ENCODE assay signal across 31 cellular contexts in the genomic region with DNA sequence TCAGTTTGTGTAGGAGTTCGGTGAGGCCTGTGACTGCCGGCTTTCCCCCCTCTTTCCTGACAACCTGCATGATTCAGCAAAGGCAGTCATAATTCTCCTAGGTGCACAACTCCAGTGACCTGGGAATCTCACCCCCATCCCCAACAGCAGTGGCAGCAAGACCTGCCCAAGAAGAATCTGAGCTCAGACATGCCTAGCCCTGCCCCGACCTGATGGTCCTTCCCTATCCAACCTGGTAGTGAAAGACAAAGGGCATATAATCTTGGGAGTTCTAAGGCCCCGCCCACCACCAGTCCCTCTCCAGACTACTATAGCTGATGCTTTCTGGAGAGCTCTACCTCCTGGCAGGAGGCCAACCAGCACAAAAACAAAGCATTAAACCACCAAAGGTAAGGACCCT. TPM values are rescaled to one million over a fixed set of nuclear protein-coding genes. Genes with fewer than 3 reads are reported as not detected.
"Had no signal": no experiment of that assay in that cellular context is flagged by ENCODE, and none has a peak within 500 bp of the region (broad histone marks: within the 10 kb centered on the region; RNA-seq: fewer than 3 reads in every experiment).

No MANE protein-coding gene starts in this region.

- H3K4me1 Mint-ChIP-seq: brain; naive B cell; stimulated activated naive B cell treated with anti-CD40 and anti-IgM and Interleukin-4, amounts not matched to agents 10 μg/mL and 1 μg/mL and 100 μg/mL, for 72 hours had no signal

- H3K4me3 Mint-ChIP-seq: activated naive CD4-positive, alpha-beta T cell treated with anti-CD3 and anti-CD28 coated beads for 36 hours; activated T-cell treated with anti-CD3 and anti-CD28 coated beads, Interleukin-2, amount 50 U/mL, for 24 hours; brain; effector memory CD8-positive, alpha-beta T cell; naive B cell; neural crest cell; stimulated activated naive B cell treated with anti-CD40 and anti-IgM and Interleukin-4, amounts not matched to agents 10 μg/mL and 1 μg/mL and 100 μg/mL, for 72 hours had no signal

- H3K27ac Mint-ChIP-seq: activated naive CD4-positive, alpha-beta T cell treated with anti-CD3 and anti-CD28 coated beads for 36 hours; activated T-cell treated with anti-CD3 and anti-CD28 coated beads, Interleukin-2, amount 50 U/mL, for 24 hours; brain; naive B cell had no signal

- DNase-seq: activated CD4-positive, alpha-beta T cell treated with anti-CD3 and anti-CD28 coated beads, Interleukin-2, amount 50 U/mL, for 1 hour; activated CD4-positive, CD25-positive, alpha-beta regulatory T cell treated with anti-CD3 and anti-CD28 coated beads, Interleukin-2, amount 50 U/mL, for 72 hours; activated CD8-positive, alpha-beta memory T cell treated with anti-CD3 and anti-CD28 coated beads for 24 hours; activated CD8-positive, alpha-beta memory T cell treated with anti-CD3 and anti-CD28 coated beads, Interleukin-2, amount 50 U/mL, for 4 hours; activated naive CD4-positive, alpha-beta T cell treated with anti-CD3 and anti-CD28 coated beads for 36 hours; activated T-cell treated with anti-CD3 and anti-CD28 coated beads, Interleukin-2, amount 50 U/mL, for 24 hours; anterior cingulate cortex; caudate nucleus; colonic mucosa; dorsolateral prefrontal cortex; effector memory CD8-positive, alpha-beta T cell; gastrocnemius medialis; hippocampal formation; left colon; lower lobe of right lung; naive B cell; small intestine; stimulated activated CD4-positive, alpha-beta T cell treated with anti-CD3 and anti-CD28 coated beads, Interleukin-15, amount 100 ng/mL, for 24 hours; stimulated activated naive B cell treated with anti-CD40 and anti-IgM and Interleukin-4, amounts not matched to agents 10 μg/mL and 1 μg/mL and 100 μg/mL, for 72 hours; trophoblast cell had no signal

- H3K27ac ChIP-seq: colonic mucosa, dorsolateral prefrontal cortex, esophagus muscularis mucosa, gastrocnemius medialis, lower lobe of right lung, vagina, VCaP had no signal

- ATAC-seq: effector memory CD8-positive, alpha-beta T cell; gastrocnemius medialis; left colon; lower lobe of right lung; sciatic nerve; stimulated activated naive B cell treated with anti-CD40 and anti-IgM and Interleukin-4, amounts not matched to agents 10 μg/mL and 1 μg/mL and 100 μg/mL, for 72 hours had no signal

- H3K4me1 ChIP-seq: colonic mucosa, esophagus muscularis mucosa, gastrocnemius medialis, lower lobe of right lung, vagina had no signal

- H3K9me3 ChIP-seq: colonic mucosa, gastrocnemius medialis, vagina had no signal

- FAIRE-seq: endothelial cell of umbilical vein, islet of Langerhans, small intestine had no signal

- H3K27me3 ChIP-seq: colonic mucosa, dorsolateral prefrontal cortex, esophagus muscularis mucosa, gastrocnemius medialis, vagina had no signal

- H3K36me3 ChIP-seq: colonic mucosa, esophagus muscularis mucosa, gastrocnemius medialis, lower lobe of right lung, vagina had no signal

- H3K36me3 Mint-ChIP-seq: brain had no signal

- H3K4me3 ChIP-seq: colonic mucosa, dorsolateral prefrontal cortex, esophagus muscularis mucosa, gastrocnemius medialis, lower lobe of right lung, vagina had no signal

- H3K27me3 Mint-ChIP-seq: activated T-cell treated with anti-CD3 and anti-CD28 coated beads, Interleukin-2, amount 50 U/mL, for 24 hours; effector memory CD8-positive, alpha-beta T cell; stimulated activated naive B cell treated with anti-CD40 and anti-IgM and Interleukin-4, amounts not matched to agents 10 μg/mL and 1 μg/mL and 100 μg/mL, for 72 hours had no signal

RNA-seq across cellular contexts. Expression of a gene that starts 44.2 kb away (rescaled TPM):
- total RNA-seq: endothelial cell of umbilical vein, gastrocnemius medialis, left colon, mesenteric fat pad, neural crest cell, posterior vena cava, sciatic nerve, temporal lobe had no signal
- polyA plus RNA-seq: endothelial cell of umbilical vein had no signal
